Comparison of ENCODE assay signal across 8 cellular contexts in genomic region chr15:79970921-79971434, GRCh38. TPM values are rescaled to one million over a fixed set of nuclear protein-coding genes. Genes with fewer than 3 reads are reported as not detected.
DNase-seq lines count a peak whose midpoint lies in the region; ATAC-seq and FAIRE-seq lines count a peak whose summit lies in the region.

Gene BCL2A1, minus strand, starts transcription at chr15:79971196. Its CDS starts 77 bp downstream, at chr15:79971119.

- no peak for FAIRE-seq in urothelium cell line (lab: Jason Lieb, UNC)

- H3K4me1 ChIP-seq in mononuclear cell (ENCODE audit: insufficient read depth, low read length): peaks cover 75% of the 10 kb centered on the region
- H3K4me1 ChIP-seq in HAP-1: no peaks in the 10 kb centered on the region

- 12 to 50% (median 12%) methylated on average over 6 of the region's 6 CpGs for WGBS in adipose tissue, 3 donors

- ATAC-seq in GM18867 (IDR thresholded peaks at IDR 0.05; ENCODE audit: unreplicated experiment) (peak; percentile 54), HG03097 (IDR thresholded peaks at IDR 0.05; ENCODE audit: low FRiP score, unreplicated experiment) (peak; percentile 51)

- no peaks in the 10 kb centered on the region for H3K27me3 ChIP-seq in mononuclear cell (ENCODE audit: insufficient read depth, low read length)
- peaks cover 4% of the 10 kb centered on the region; the same call in 1 of the 2 replicates for H3K27me3 ChIP-seq in HAP-1 (ENCODE audit: low read depth)

- in situ Hi-C loops in HAP-1 (cut with MboI; ENCODE audit: low sequenced_read_pairs): no loop called here

- peak; percentile 90 for DNase-seq in SKM-1 (lab: John Stamatoyannopoulos, UW; ENCODE audit: unreplicated experiment)
- peak; percentile 29 for DNase-seq in urothelium cell line (ENCODE audit: low spot score)
- no peak for DNase-seq in HAP-1 (ENCODE audit: low spot score in 2 of 2)
- DNase-seq in NCI-H1092 (lab: John Stamatoyannopoulos, UW): no peak

- H3K9me3 ChIP-seq in mononuclear cell (ENCODE audit: low read depth, low read length): no peaks in the 10 kb centered on the region
- no peaks in the 10 kb centered on the region for H3K9me3 ChIP-seq in HAP-1

- H3K36me3 ChIP-seq in HAP-1 (replicated peaks): no peaks in the 10 kb centered on the region

- H3K4me3 ChIP-seq in mononuclear cell (ENCODE audit: low read length) (peak within 1 kb of the TSS; percentile 48), HAP-1 (no peak within 1 kb of the TSS)

- H3K27ac ChIP-seq in adipose tissue (ENCODE audit: low read depth, low read length): peak within 1 kb of the TSS; percentile 29

RNA-seq across cellular contexts. Expression of gene BCL2A1, which starts in this region (rescaled TPM):
- polyA plus RNA-seq in adipose tissue: 10 to 100 TPM in 2 of 3 donors, 1 to 10 TPM in 1; 1.2 to 36.0 (median 25.7) TPM
- total RNA-seq in mononuclear cell: 511 TPM

Comparison
In these comparisons a context has a peak if more than half of its experiments do, and no peak if none do; other contexts are left out.
1. DNase-seq: peak in SKM-1 (single experiment) and urothelium cell line (single experiment); none in HAP-1 (0 of 2) and NCI-H1092 (single experiment).